ENCODE assay signal across 9 cellular contexts in the genomic region with DNA sequence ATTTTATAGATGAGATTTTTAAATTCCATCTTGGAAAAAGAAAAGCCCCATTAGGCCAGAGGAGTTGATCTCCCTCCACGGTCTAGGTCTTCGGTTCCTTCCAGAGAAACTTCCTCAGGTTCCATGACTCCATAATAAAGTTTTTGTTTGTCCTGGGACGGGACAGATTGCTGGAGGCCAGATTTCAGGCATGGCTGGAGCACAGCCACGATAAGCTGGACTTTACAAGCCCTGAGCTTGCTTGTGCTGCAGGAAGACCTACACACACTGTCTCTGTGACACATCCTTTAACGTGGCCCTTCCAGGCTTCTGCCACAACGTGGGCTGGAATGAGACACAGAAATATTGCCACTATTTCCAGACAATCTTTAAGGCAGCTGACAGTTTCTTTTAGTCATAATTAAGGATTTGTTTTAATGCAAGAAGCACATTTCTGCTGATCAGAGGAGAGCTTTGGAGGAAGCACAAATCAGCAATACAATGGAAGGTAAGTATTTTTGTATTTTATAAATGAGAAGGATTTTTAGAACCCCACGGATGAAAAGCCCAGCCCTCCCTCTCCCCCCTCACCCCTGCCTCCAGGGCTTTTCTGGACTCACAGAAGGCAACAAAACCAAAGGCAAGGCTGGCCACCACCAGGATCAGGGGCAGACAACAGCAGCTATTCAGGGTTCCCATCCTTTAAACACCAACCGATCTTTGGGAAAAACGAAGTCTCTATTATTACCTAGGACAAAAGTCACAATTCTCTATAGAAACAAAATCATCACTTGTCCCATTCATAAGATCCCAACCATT. TPM values are rescaled to one million over a fixed set of nuclear protein-coding genes. Genes with fewer than 3 reads are reported as not detected.
A peak's percentile ranks its signal among the peaks of the same experiment; 100 is the strongest.
DNase-seq lines count a peak whose midpoint lies in the region; ATAC-seq and TF ChIP-seq lines count a peak whose summit lies in the region.
"Had no signal": no experiment of that assay in that cellular context is flagged by ENCODE, and none has a peak within 500 bp of the region (broad histone marks: within the 10 kb centered on the region; RNA-seq: fewer than 3 reads in every experiment).

No MANE protein-coding gene starts in this region.

- no peak for ATAC-seq in GM19463 (IDR thresholded peaks at IDR 0.05; ENCODE audit: unreplicated experiment)

- no peaks in the 10 kb centered on the region for H3K9me3 Mint-ChIP-seq in activated naive CD8-positive, alpha-beta T cell (ENCODE audit: low read depth)
- H3K9me3 Mint-ChIP-seq in activated naive CD8-positive, alpha-beta T cell treated with anti-CD3 and anti-CD28 coated beads for 36 hours, result no peaks in the 10 kb centered on the region

- TF ChIP-seq CTCF in epithelial cell of proximal tubule (conservative IDR thresholded peaks at IDR 0.05; ENCODE audit: low read depth, low read length) (no peak), uterus (IDR thresholded peaks at IDR 0.05) (no peak)

- peak overlapping the region; percentile 42 for H3K4me3 ChIP-seq in epithelial cell of proximal tubule (ENCODE audit: low read depth, low read length)
- H3K4me3 ChIP-seq in mucosa of rectum (ENCODE audit: low read length in 2 of 2), result peak overlapping the region in 1 of 2 donors; percentile 66
- peak overlapping the region in 1 of 2 donors; percentile 14 for H3K4me3 ChIP-seq in uterus
- no peak overlapping the region for H3K4me3 ChIP-seq in MG63

- H3K27ac Mint-ChIP-seq in activated naive CD8-positive, alpha-beta T cell, result peak overlapping the region; percentile 12
- no peak overlapping the region for H3K27ac Mint-ChIP-seq in activated naive CD8-positive, alpha-beta T cell treated with anti-CD3 and anti-CD28 coated beads for 36 hours

- no peak for DNase-seq in activated naive CD8-positive, alpha-beta T cell treated with anti-CD3 and anti-CD28 coated beads for 36 hours
- DNase-seq in epithelial cell of proximal tubule (ENCODE audit: low read depth) (no peak), uterus (no peak), MG63 (no peak)
- DNase-seq in stimulated activated CD4-positive, alpha-beta T cell treated with anti-CD3 and anti-CD28 coated beads, Interleukin-2, amount 100 ng/mL, for 48 hours, result no peak
- DNase-seq: activated CD4-positive, CD25-positive, alpha-beta regulatory T cell treated with anti-CD3 and anti-CD28 coated beads, Interleukin-2, amount 50 U/mL, for 72 hours had no signal

- H3K9me3 ChIP-seq in mucosa of rectum (ENCODE audit: control insufficient read depth in 2 of 2, low read length in 2 of 2) (no peaks in the 10 kb centered on the region), uterus (no peaks in the 10 kb centered on the region), MG63 (no peaks in the 10 kb centered on the region)

- H3K36me3 Mint-ChIP-seq in activated naive CD8-positive, alpha-beta T cell, result peaks cover 2% of the 10 kb centered on the region
- no peaks in the 10 kb centered on the region for H3K36me3 Mint-ChIP-seq in activated naive CD8-positive, alpha-beta T cell treated with anti-CD3 and anti-CD28 coated beads for 36 hours

- intact Hi-C loops in uterus (cut with DNase I; ENCODE audit: low total_unique reads), result loop anchor here (10.0 kb wide), 1 partner anchor 99 kb away; no protein-coding TSS in a partner anchor

- H3K4me1 Mint-ChIP-seq in activated naive CD8-positive, alpha-beta T cell (ENCODE audit: low read depth), result peaks cover 5% of the 10 kb centered on the region
- no peaks in the 10 kb centered on the region for H3K4me1 Mint-ChIP-seq in activated naive CD8-positive, alpha-beta T cell treated with anti-CD3 and anti-CD28 coated beads for 36 hours

- no peak for TF ChIP-seq POLR2A in uterus (IDR thresholded peaks at IDR 0.05)

- H3K4me1 ChIP-seq in mucosa of rectum (ENCODE audit: control insufficient read depth in 2 of 2, insufficient read depth in 2 of 2, low read length in 2 of 2) (peaks cover 54 to 76% of the 10 kb centered on the region in 2 donors), uterus (peaks cover 29 to 46% of the 10 kb centered on the region in 2 donors)

- H3K9ac ChIP-seq in mucosa of rectum (ENCODE audit: low read depth in 1 of 2, low read length in 2 of 2), result peak overlapping the region; percentile 26 to 78

- H3K27ac ChIP-seq in mucosa of rectum (ENCODE audit: low read depth in 2 of 2, low read length in 2 of 2) (peak overlapping the region; percentile 95 to 97), uterus (peak overlapping the region; percentile 71 to 99)

- H3K27me3 Mint-ChIP-seq in activated naive CD8-positive, alpha-beta T cell, result peaks cover 53% of the 10 kb centered on the region
- H3K27me3 Mint-ChIP-seq in activated naive CD8-positive, alpha-beta T cell treated with anti-CD3 and anti-CD28 coated beads for 36 hours, result peaks cover 86% of the 10 kb centered on the region

- H3K4me3 Mint-ChIP-seq in activated naive CD8-positive, alpha-beta T cell, result no peak overlapping the region
- H3K4me3 Mint-ChIP-seq in activated naive CD8-positive, alpha-beta T cell treated with anti-CD3 and anti-CD28 coated beads for 36 hours, result no peak overlapping the region

- H3K27me3 ChIP-seq in mucosa of rectum (ENCODE audit: control insufficient read depth in 2 of 2, insufficient read depth in 2 of 2, low read length in 2 of 2), result no peaks in the 10 kb centered on the region
- H3K27me3 ChIP-seq in uterus, result no peaks in the 10 kb centered on the region
- H3K27me3 ChIP-seq in MG63, result no peaks in the 10 kb centered on the region

- no peaks in the 10 kb centered on the region for H3K36me3 ChIP-seq in mucosa of rectum (ENCODE audit: control insufficient read depth in 2 of 2, insufficient read depth in 2 of 2, low read length in 2 of 2)
- no peaks in the 10 kb centered on the region for H3K36me3 ChIP-seq in uterus
- peaks cover 54% of the 10 kb centered on the region for H3K36me3 ChIP-seq in MG63

RNA-seq across cellular contexts. Expression of a gene that starts 6.5 kb away (rescaled TPM):
- total RNA-seq in activated naive CD8-positive, alpha-beta T cell treated with anti-CD3 and anti-CD28 coated beads for 36 hours, result under 1 TPM in 1 of 2 experiments, not detected in 1; 0.25 TPM
- total RNA-seq in epithelial cell of proximal tubule (57.3 and 106 TPM in 2 replicates), uterus (100 to 1,000 TPM in 1 of 4 donors, 10 to 100 TPM in 3; 65.9 to 129 (median 71.2) TPM)
- 58.1 and 88.7 TPM in 2 replicates for total RNA-seq in MG63 (2014; rRNA removed; shearing (Covaris generic); ENCODE audit: low replicate concordance)

Comparison
In these comparisons a context has a peak if more than half of its experiments do, and no peak if none do; other contexts are left out.
1. RNA of a gene that starts 6.5 kb away (total RNA-seq): 58.1 to 88.7 TPM in MG63, 65.9 to 129 TPM in uterus and 57.3 to 106 TPM in epithelial cell of proximal tubule; 0.25 TPM in activated naive CD8-positive, alpha-beta T cell treated with anti-CD3 and anti-CD28 coated beads for 36 hours; every median in the first group is over 10 times any median in the second.